15 cellular contexts compared by ENCODE assay signal in the genomic region with DNA sequence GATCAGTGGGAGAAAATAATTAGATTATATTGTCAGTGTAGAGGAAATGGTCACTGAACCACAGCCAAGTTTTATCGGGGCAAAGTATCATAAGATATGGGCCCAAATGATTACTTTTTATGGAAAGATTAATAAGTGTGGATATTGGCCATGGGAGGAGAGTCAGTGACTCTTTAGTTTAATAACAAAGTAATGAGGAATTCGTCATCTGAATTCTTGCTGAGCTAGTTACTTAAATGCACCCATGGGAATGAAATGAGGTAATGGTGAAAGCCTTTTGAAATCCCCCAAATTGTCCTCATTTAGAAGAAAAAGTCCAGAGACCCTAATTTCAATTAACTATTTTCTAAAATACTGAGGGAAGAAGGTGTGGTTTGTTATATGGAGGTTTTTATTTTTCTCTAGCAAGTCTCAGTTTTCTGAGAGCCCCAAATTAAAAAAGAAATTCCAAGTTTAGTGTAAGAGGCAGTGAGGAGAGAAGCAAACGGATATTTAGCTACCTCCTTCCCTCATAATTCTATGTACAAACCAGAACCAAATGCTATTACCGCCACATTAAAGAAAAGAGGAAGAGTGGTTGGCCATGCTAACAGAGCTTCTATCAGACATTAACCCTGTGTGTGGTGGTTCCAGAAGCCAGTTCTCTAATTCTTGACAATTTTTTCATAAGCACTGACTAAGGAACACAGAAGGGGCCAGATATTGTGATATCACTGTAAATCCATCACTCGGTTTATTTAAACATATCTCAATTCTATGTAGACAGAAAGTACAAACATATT. TPM values are rescaled to one million over a fixed set of nuclear protein-coding genes. Genes with fewer than 3 reads are reported as not detected.
DNase-seq lines count a peak whose midpoint lies in the region; ATAC-seq and TF ChIP-seq lines count a peak whose summit lies in the region.
"Had no signal": no experiment of that assay in that cellular context is flagged by ENCODE, and none has a peak within 500 bp of the region (broad histone marks: within the 10 kb centered on the region; RNA-seq: fewer than 3 reads in every experiment).

No MANE protein-coding gene starts in this region.

- peaks cover 0 to 2% (median 0%) of the 10 kb centered on the region in 6 donors for H3K9me3 Mint-ChIP-seq in immature natural killer cell

- DNase-seq in SIG-M5 treated with dmso at 0.1 percent for 504 hours (lab: John Stamatoyannopoulos, UW; ENCODE audit: unreplicated experiment) = peak; percentile 6
- DNase-seq in SIG-M5 (lab: John Stamatoyannopoulos, UW) = no peak
- DNase-seq in fibroblast of the aortic adventitia (ENCODE audit: low read depth) = peak; percentile 17
- no peak for DNase-seq in SKM-1 treated with dmso at 0.1 percent for 144 hours (lab: John Stamatoyannopoulos, UW; ENCODE audit: unreplicated experiment)
- no peak for DNase-seq in GF-D8 (lab: John Stamatoyannopoulos, UW)
- DNase-seq in uterus = no peak
- DNase-seq in immature natural killer cell = no peak
- DNase-seq: 8988T, EL, NCI-H187 treated with DMSO at 0.1 percent for 48 hours, NCI-H2171, NCI-H82, SJCRH30 had no signal

- H3K4me3 ChIP-seq in fibroblast of the aortic adventitia (ENCODE audit: low read depth, low read length) (no peak overlapping the region), uterus (no peak overlapping the region)
- H3K4me3 ChIP-seq: BLaER1 treated with 17β-estradiol and CSF1 and Interleukin-3, amounts not matched to agents 10 nM and 100 nM; SJCRH30 had no signal

- H3K27ac ChIP-seq in uterus = no peak overlapping the region
- H3K27ac ChIP-seq: BLaER1 treated with 17β-estradiol and CSF1 and Interleukin-3, amounts not matched to agents 10 nM and 100 nM; SJCRH30 had no signal

- no peaks in the 10 kb centered on the region for H3K36me3 Mint-ChIP-seq in immature natural killer cell

- no peaks in the 10 kb centered on the region for H3K4me1 ChIP-seq in uterus
- H3K4me1 ChIP-seq: BLaER1 treated with 17β-estradiol and CSF1 and Interleukin-3, amounts not matched to agents 10 nM and 100 nM; SJCRH30 had no signal

- H3K27me3 Mint-ChIP-seq in immature natural killer cell (ENCODE audit: low read depth in 3 of 3) = peaks cover 0 to 13% (median 3%) of the 10 kb centered on the region in 3 donors

- no peak overlapping the region for H3K27ac Mint-ChIP-seq in immature natural killer cell

- H3K27me3 ChIP-seq in uterus = no peaks in the 10 kb centered on the region
- H3K27me3 ChIP-seq: BLaER1 treated with 17β-estradiol and CSF1 and Interleukin-3, amounts not matched to agents 10 nM and 100 nM had no signal

- H3K4me3 Mint-ChIP-seq in immature natural killer cell = no peak overlapping the region

- no peaks in the 10 kb centered on the region for H3K36me3 ChIP-seq in uterus
- H3K36me3 ChIP-seq: BLaER1 treated with 17β-estradiol and CSF1 and Interleukin-3, amounts not matched to agents 10 nM and 100 nM; SJCRH30 had no signal

- no peak for ATAC-seq in SK-N-SH treated with all-trans-retinoic acid at 6 μM for 48 hours

- no peak for TF ChIP-seq POLR2A in uterus (IDR thresholded peaks at IDR 0.05)

- TF ChIP-seq CTCF in fibroblast of the aortic adventitia (IDR thresholded peaks at IDR 0.05; ENCODE audit: insufficient read depth, low read length) (no peak), uterus (IDR thresholded peaks at IDR 0.05) (no peak)

- H3K4me1 Mint-ChIP-seq in immature natural killer cell = no peaks in the 10 kb centered on the region

- no peaks in the 10 kb centered on the region for H3K9me3 ChIP-seq in uterus
- H3K9me3 ChIP-seq: BLaER1 treated with 17β-estradiol and CSF1 and Interleukin-3, amounts not matched to agents 10 nM and 100 nM; SJCRH30 had no signal

- intact Hi-C loops in uterus (cut with DNase I; ENCODE audit: low total_unique reads) = no loop called here

TF ChIP-seq in SK-N-SH treated with all-trans-retinoic acid at 6 μM for 48 hours, 23 proteins besides CTCF, POLR2A, EP300 and RAD21:
- TF ChIP-seq, protein P1, sequence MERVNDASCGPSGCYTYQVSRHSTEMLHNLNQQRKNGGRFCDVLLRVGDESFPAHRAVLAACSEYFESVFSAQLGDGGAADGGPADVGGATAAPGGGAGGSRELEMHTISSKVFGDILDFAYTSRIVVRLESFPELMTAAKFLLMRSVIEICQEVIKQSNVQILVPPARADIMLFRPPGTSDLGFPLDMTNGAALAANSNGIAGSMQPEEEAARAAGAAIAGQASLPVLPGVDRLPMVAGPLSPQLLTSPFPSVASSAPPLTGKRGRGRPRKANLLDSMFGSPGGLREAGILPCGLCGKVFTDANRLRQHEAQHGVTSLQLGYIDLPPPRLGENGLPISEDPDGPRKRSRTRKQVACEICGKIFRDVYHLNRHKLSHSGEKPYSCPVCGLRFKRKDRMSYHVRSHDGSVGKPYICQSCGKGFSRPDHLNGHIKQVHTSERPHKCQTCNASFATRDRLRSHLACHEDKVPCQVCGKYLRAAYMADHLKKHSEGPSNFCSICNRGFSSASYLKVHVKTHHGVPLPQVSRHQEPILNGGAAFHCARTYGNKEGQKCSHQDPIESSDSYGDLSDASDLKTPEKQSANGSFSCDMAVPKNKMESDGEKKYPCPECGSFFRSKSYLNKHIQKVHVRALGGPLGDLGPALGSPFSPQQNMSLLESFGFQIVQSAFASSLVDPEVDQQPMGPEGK (CRISPR knock-in tag; IDR thresholded peaks at IDR 0.05; ENCODE audit: borderline replicate concordance) = no peak
- peak; percentile 73 for TF ChIP-seq ISL1 (CRISPR knock-in tag; IDR thresholded peaks at IDR 0.05)
- no peak for TF ChIP-seq SNAI2 (CRISPR knock-in tag; IDR thresholded peaks at IDR 0.05)
- TF ChIP-seq, protein P2, sequence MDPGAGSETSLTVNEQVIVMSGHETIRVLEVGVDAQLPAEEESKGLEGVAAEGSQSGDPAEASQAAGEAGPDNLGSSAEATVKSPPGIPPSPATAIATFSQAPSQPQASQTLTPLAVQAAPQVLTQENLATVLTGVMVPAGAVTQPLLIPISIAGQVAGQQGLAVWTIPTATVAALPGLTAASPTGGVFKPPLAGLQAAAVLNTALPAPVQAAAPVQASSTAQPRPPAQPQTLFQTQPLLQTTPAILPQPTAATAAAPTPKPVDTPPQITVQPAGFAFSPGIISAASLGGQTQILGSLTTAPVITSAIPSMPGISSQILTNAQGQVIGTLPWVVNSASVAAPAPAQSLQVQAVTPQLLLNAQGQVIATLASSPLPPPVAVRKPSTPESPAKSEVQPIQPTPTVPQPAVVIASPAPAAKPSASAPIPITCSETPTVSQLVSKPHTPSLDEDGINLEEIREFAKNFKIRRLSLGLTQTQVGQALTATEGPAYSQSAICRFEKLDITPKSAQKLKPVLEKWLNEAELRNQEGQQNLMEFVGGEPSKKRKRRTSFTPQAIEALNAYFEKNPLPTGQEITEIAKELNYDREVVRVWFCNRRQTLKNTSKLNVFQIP (CRISPR knock-in tag; IDR thresholded peaks at IDR 0.05; ENCODE audit: borderline replicate concordance, low read depth) = no peak
- TF ChIP-seq, protein P3, sequence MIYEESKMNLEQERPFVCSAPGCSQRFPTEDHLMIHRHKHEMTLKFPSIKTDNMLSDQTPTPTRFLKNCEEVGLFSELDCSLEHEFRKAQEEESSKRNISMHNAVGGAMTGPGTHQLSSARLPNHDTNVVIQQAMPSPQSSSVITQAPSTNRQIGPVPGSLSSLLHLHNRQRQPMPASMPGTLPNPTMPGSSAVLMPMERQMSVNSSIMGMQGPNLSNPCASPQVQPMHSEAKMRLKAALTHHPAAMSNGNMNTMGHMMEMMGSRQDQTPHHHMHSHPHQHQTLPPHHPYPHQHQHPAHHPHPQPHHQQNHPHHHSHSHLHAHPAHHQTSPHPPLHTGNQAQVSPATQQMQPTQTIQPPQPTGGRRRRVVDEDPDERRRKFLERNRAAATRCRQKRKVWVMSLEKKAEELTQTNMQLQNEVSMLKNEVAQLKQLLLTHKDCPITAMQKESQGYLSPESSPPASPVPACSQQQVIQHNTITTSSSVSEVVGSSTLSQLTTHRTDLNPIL (CRISPR knock-in tag; IDR thresholded peaks at IDR 0.05; ENCODE audit: low read depth) = 0 out of 2 replicates have a peak, but pooled peaks have one; percentile 19

RNA-seq across cellular contexts. Expression of gene MRPS30, which starts 37.6 kb away (rescaled TPM):
- total RNA-seq in fibroblast of the aortic adventitia (ENCODE audit: low replicate concordance) (78.6 and 78.9 TPM in 2 replicates), uterus (100 to 1,000 TPM in 1 of 4 donors, 10 to 100 TPM in 3; 38.2 to 133 (median 73.8) TPM)
- 10 to 100 TPM; 41.4 to 73.3 (median 63.6) TPM for polyA plus RNA-seq in immature natural killer cell

Comparison
In these comparisons a context has a peak if more than half of its experiments do, and no peak if none do; other contexts are left out.
1. DNase-seq: peak in SIG-M5 treated with dmso at 0.1 percent for 504 hours (single experiment) and fibroblast of the aortic adventitia (single experiment); none in SIG-M5 (single experiment), SKM-1 treated with dmso at 0.1 percent for 144 hours (single experiment), GF-D8 (single experiment), uterus (0 of 2) and immature natural killer cell (0 of 3).